ENCODE assay signal across 13 cellular contexts in the genomic region with DNA sequence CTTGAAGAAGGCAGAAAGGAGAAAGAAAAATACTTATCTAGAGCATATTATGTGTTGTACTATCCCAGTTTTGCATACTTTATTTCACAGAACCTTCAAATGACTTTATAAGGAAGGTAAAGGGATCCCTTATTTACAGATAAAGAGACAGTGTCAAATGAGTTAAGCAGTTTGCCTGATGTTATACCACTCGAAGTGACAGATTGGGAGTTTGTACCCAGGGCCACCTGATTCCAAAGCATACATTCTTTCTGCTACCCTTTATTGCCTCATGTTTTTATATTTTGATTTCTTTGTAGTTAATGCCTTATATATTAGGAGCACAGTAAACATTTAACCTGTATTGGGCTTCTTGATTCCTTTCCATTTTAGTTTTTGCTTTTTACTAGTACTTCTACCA. TPM values are rescaled to one million over a fixed set of nuclear protein-coding genes. Genes with fewer than 3 reads are reported as not detected.
DNase-seq lines count a peak whose midpoint lies in the region; ATAC-seq and TF ChIP-seq lines count a peak whose summit lies in the region.
"Had no signal": no experiment of that assay in that cellular context is flagged by ENCODE, and none has a peak within 500 bp of the region (broad histone marks: within the 10 kb centered on the region; RNA-seq: fewer than 3 reads in every experiment).

No MANE protein-coding gene starts in this region.

- peak overlapping the region; percentile 100 for H3K27ac Mint-ChIP-seq in T-helper 17 cell

- no peaks in the 10 kb centered on the region for H3K4me1 ChIP-seq in thoracic aorta (ENCODE audit: control insufficient read depth in 1 of 2, low read depth in 2 of 2)
- H3K4me1 ChIP-seq: tibial nerve had no signal

- H3K4me3 Mint-ChIP-seq in activated T-cell treated with anti-CD3 and anti-CD28 coated beads, Interleukin-2, amount 50 U/mL, for 4 hours = peak overlapping the region; percentile 83
- H3K4me3 Mint-ChIP-seq in T-helper 17 cell = peak overlapping the region; percentile 93

- DNase-seq in activated T-cell treated with anti-CD3 and anti-CD28 coated beads, Interleukin-2, amount 50 U/mL, for 4 hours = no peak
- no peak for DNase-seq in activated T-cell treated with anti-CD3 and anti-CD28 coated beads, Interleukin-2, amount 50 U/mL, for 1 hour
- DNase-seq in T-helper 17 cell (no peak), left colon (no peak), thoracic aorta (ENCODE audit: low spot score) (no peak)
- DNase-seq: activated CD8-positive, alpha-beta memory T cell treated with anti-CD3 and anti-CD28 coated beads, Interleukin-2, amount 50 U/mL, for 4 hours; brain microvascular endothelial cell; retina had no signal

- ATAC-seq in activated T-cell treated with anti-CD3 and anti-CD28 coated beads, Interleukin-2, amount 50 U/mL, for 4 hours = peak in 1 of 2 donors; percentile 20
- ATAC-seq in T-helper 17 cell (no peak), left colon (peak; percentile 61), thoracic aorta (ENCODE audit: insufficient number of reproducible peaks, low FRiP score, low read depth) (no peak), GM18867 (IDR thresholded peaks at IDR 0.05; ENCODE audit: unreplicated experiment) (no peak), HG03280 (IDR thresholded peaks at IDR 0.05; ENCODE audit: unreplicated experiment) (no peak), HG03442 (IDR thresholded peaks at IDR 0.05; ENCODE audit: unreplicated experiment) (no peak)

- intact Hi-C loops in left colon (cut with DNase I, micrococcal nuclease) = no loop called here

- H3K27me3 Mint-ChIP-seq in activated T-cell treated with anti-CD3 and anti-CD28 coated beads, Interleukin-2, amount 50 U/mL, for 4 hours (ENCODE audit: low read depth) = no peaks in the 10 kb centered on the region
- H3K27me3 Mint-ChIP-seq in T-helper 17 cell = no peaks in the 10 kb centered on the region

- peaks cover 70% of the 10 kb centered on the region for H3K4me1 Mint-ChIP-seq in activated T-cell treated with anti-CD3 and anti-CD28 coated beads, Interleukin-2, amount 50 U/mL, for 4 hours (ENCODE audit: low read depth)
- H3K4me1 Mint-ChIP-seq in T-helper 17 cell = peaks cover 49% of the 10 kb centered on the region

- peak overlapping the region; percentile 13 for H3K4me3 ChIP-seq in thoracic aorta
- H3K4me3 ChIP-seq: tibial nerve had no signal

- peaks cover 8% of the 10 kb centered on the region for H3K9me3 Mint-ChIP-seq in activated T-cell treated with anti-CD3 and anti-CD28 coated beads, Interleukin-2, amount 50 U/mL, for 4 hours

- H3K9me3 ChIP-seq in T-helper 17 cell (ENCODE audit: control insufficient read depth, low read length, poor library complexity, severe bottlenecking) (no peaks in the 10 kb centered on the region), thoracic aorta (no peaks in the 10 kb centered on the region)
- H3K9me3 ChIP-seq: tibial nerve had no signal

- no peak overlapping the region for H3K27ac ChIP-seq in thoracic aorta
- H3K27ac ChIP-seq: brain microvascular endothelial cell had no signal

- TF ChIP-seq CTCF in thoracic aorta (IDR thresholded peaks at IDR 0.05) = no peak

- H3K36me3 Mint-ChIP-seq in activated T-cell treated with anti-CD3 and anti-CD28 coated beads, Interleukin-2, amount 50 U/mL, for 4 hours (ENCODE audit: insufficient read depth) = peaks cover 26% of the 10 kb centered on the region
- H3K36me3 Mint-ChIP-seq in T-helper 17 cell (ENCODE audit: low read depth) = peaks cover 23% of the 10 kb centered on the region

- H3K36me3 ChIP-seq in thoracic aorta = peaks cover 4% of the 10 kb centered on the region
- H3K36me3 ChIP-seq: brain microvascular endothelial cell had no signal

- no peaks in the 10 kb centered on the region for H3K27me3 ChIP-seq in thoracic aorta (replicated peaks; ENCODE audit: insufficient read depth)
- H3K27me3 ChIP-seq: brain microvascular endothelial cell, tibial nerve had no signal

RNA-seq across cellular contexts. Expression of gene EVI2B, which starts 4.9 kb away (rescaled TPM):
- 1 to 10 TPM; 5.0 to 7.0 (median 7.0) TPM for total RNA-seq in activated T-cell treated with anti-CD3 and anti-CD28 coated beads, Interleukin-2, amount 50 U/mL, for 4 hours
- 100 to 1,000 TPM; 106 TPM for total RNA-seq in T-helper 17 cell
- total RNA-seq in left colon = 1 to 10 TPM; 3.7 to 8.7 TPM
- 10 to 100 TPM; 14.4 to 18.5 TPM for total RNA-seq in thoracic aorta
- total RNA-seq: epithelial cell of proximal tubule had no signal

RNA-seq across cellular contexts. Expression of gene OMG, which starts 11.9 kb away (rescaled TPM):
- under 1 TPM in 1 of 3 donors, not detected in 2; 0.15 TPM for total RNA-seq in activated T-cell treated with anti-CD3 and anti-CD28 coated beads, Interleukin-2, amount 50 U/mL, for 4 hours
- total RNA-seq in T-helper 17 cell = under 1 TPM; 0.60 to 0.65 TPM
- under 1 TPM in 1 of 2 donors, not detected in 1; 0.50 TPM for total RNA-seq in left colon
- total RNA-seq in thoracic aorta = not detected
- total RNA-seq: epithelial cell of proximal tubule, tibial nerve had no signal

RNA-seq across cellular contexts. Expression of gene EVI2A, which starts 12.5 kb away (rescaled TPM):
- 10 to 100 TPM; 18.4 to 25.1 (median 19.4) TPM for total RNA-seq in activated T-cell treated with anti-CD3 and anti-CD28 coated beads, Interleukin-2, amount 50 U/mL, for 4 hours
- total RNA-seq in T-helper 17 cell = 10 to 100 TPM; 34.5 to 41.5 TPM
- total RNA-seq in left colon = 1 to 10 TPM in 1 of 2 donors, under 1 TPM in 1; 0.98 to 3.4 TPM
- 10 to 100 TPM in 1 of 2 donors, 1 to 10 TPM in 1; 7.6 to 15.5 TPM for total RNA-seq in thoracic aorta
- total RNA-seq: epithelial cell of proximal tubule had no signal

Comparison
In these comparisons a context has a peak if more than half of its experiments do, and no peak if none do; other contexts are left out.
1. RNA of gene EVI2B, which starts 4.9 kb away (total RNA-seq): 106 TPM in T-helper 17 cell; 14.4 to 18.5 TPM in thoracic aorta, 3.7 to 8.7 TPM in left colon and 5.0 to 7.0 TPM in activated T-cell treated with anti-CD3 and anti-CD28 coated beads, Interleukin-2, amount 50 U/mL, for 4 hours; every median in the first group is over 4 times any median in the second.